10 cellular contexts compared by ENCODE assay signal in the genomic region with DNA sequence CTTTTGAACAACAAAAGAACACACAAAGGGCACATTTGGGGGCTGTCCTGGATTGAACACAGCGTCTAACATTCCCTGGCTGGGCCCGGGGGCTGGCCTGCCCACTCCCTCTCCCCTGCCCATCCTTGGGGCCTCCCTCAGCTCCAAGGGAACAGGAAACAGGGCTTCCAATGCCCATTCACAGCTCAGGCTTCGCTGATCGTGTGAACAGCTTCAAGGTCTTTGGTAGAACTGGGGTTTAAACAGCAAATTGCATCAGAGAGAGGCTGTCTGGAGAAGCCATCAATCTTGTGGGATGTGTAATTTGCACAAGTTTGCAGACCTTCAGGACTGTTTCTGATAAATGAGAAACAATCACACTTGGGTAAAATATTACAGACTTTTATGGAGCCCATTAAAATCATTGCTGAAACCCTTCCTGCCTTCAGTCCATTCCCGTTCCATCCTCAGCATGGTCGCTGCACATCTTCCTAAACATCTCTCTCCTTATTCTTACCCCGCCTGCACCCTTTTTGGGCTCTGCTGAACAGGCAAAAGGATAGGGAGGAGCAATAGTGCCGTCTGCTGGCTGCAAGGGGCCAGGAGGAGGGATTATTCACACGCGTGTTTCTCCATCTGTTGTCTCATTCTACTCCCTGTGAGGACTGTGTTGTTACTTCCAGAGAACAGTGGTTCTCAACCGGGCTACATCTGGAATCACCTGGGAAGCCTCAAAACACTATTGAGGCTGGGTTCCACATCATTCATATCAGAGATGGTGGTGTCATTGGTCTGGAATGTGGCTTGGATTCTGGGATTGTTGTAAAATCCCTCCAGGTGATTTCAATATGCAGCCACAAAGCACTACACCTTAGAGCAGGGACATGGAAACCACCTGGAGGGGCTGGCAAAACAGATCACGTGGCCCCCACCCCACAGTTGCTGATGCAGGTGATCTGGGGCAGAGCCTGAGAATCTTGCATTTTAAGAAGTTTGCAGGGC.
DNase-seq lines count a peak whose midpoint lies in the region; ATAC-seq and TF ChIP-seq lines count a peak whose summit lies in the region.
"Had no signal": no experiment of that assay in that cellular context is flagged by ENCODE, and none has a peak within 500 bp of the region (broad histone marks: within the 10 kb centered on the region; RNA-seq: fewer than 3 reads in every experiment).

No MANE protein-coding gene starts in this region.

- H3K27me3 ChIP-seq in Peyer's patch = no peaks in the 10 kb centered on the region
- H3K27me3 ChIP-seq: SJSA1, vagina had no signal

- H3K4me1 ChIP-seq in Peyer's patch = no peaks in the 10 kb centered on the region
- H3K4me1 ChIP-seq: SJSA1, vagina had no signal

- H3K36me3 ChIP-seq in Peyer's patch = no peaks in the 10 kb centered on the region
- H3K36me3 ChIP-seq: SJSA1, vagina had no signal

- TF ChIP-seq POLR2A in Peyer's patch (IDR thresholded peaks at IDR 0.05) = no peak

- H3K9me3 ChIP-seq in Peyer's patch = no peaks in the 10 kb centered on the region
- H3K9me3 ChIP-seq: SJSA1, vagina had no signal

- no peak overlapping the region for H3K27ac ChIP-seq in Peyer's patch
- H3K27ac ChIP-seq: SJSA1, vagina had no signal

- peak; percentile 47 for TF ChIP-seq CTCF in GM12872 (IDR thresholded peaks at IDR 0.05; ENCODE audit: insufficient read depth, low read depth, low read length)
- peak; percentile 5 for TF ChIP-seq CTCF in cardiac fibroblast (IDR thresholded peaks at IDR 0.05; ENCODE audit: low read depth, low read length)
- TF ChIP-seq CTCF in Peyer's patch (IDR thresholded peaks at IDR 0.05) = no peak

- H3K4me3 ChIP-seq in cardiac fibroblast (replicated peaks in 1 of 2; ENCODE audit: low read depth in 2 of 2, low read length in 2 of 2) = no peak overlapping the region
- no peak overlapping the region for H3K4me3 ChIP-seq in Peyer's patch
- H3K4me3 ChIP-seq: SJSA1, vagina had no signal

- peak; percentile 83 for DNase-seq in NCI-H146 treated with DMSO at 0.1 percent for 48 hours (lab: John Stamatoyannopoulos, UW; ENCODE audit: unreplicated experiment)
- DNase-seq in cardiac fibroblast (ENCODE audit: low read depth in 2 of 2) = no peak
- DNase-seq in occipital lobe (lab: John Stamatoyannopoulos, UW) = peak; percentile 14
- no peak for DNase-seq in Peyer's patch

- ATAC-seq in GM21390 (IDR thresholded peaks at IDR 0.05; ENCODE audit: unreplicated experiment) (no peak), GM19395 (IDR thresholded peaks at IDR 0.05; ENCODE audit: unreplicated experiment) (no peak), HG02642 (IDR thresholded peaks at IDR 0.05; ENCODE audit: poor library complexity, unreplicated experiment) (no peak)

Comparison
In these comparisons a context has a peak if more than half of its experiments do, and no peak if none do; other contexts are left out.
1. CTCF ChIP-seq: peak in GM12872 (single experiment) and cardiac fibroblast (single experiment); none in Peyer's patch (0 of 6).
2. DNase-seq: peak in NCI-H146 treated with DMSO at 0.1 percent for 48 hours (single experiment) and occipital lobe (single experiment); none in cardiac fibroblast (0 of 2) and Peyer's patch (0 of 3).